16 cellular contexts compared by ENCODE assay signal in genomic region chr9:81592890-81593271, GRCh38.
DNase-seq lines count a peak whose midpoint lies in the region; ATAC-seq, FAIRE-seq and TF ChIP-seq lines count a peak whose summit lies in the region.
"Had no signal": no experiment of that assay in that cellular context is flagged by ENCODE, and none has a peak within 500 bp of the region (broad histone marks: within the 10 kb centered on the region; RNA-seq: fewer than 3 reads in every experiment).

No MANE protein-coding gene starts in this region.

- H3K4me2 ChIP-seq in BLaER1 = peak overlapping the region; percentile 69

- H3K4me1 ChIP-seq in BLaER1 (peaks cover 64% of the 10 kb centered on the region), kidney (ENCODE audit: control insufficient read depth in 1 of 2, insufficient read depth in 1 of 2, low read depth in 1 of 2, low read length in 2 of 2) (peaks cover 0 to 5% of the 10 kb centered on the region in 2 donors), psoas muscle (peaks cover 13% of the 10 kb centered on the region)

- ATAC-seq in psoas muscle = peak in 3 of 4 donors; percentile 60 to 72 (median 71)
- ATAC-seq in activated CD8-positive, alpha-beta memory T cell treated with anti-CD3 and anti-CD28 coated beads, Interleukin-2, amount 10 ng/mL, durations not matched to agents 7 days and 5 days = no peak
- ATAC-seq: naive thymus-derived CD8-positive, alpha-beta T cell had no signal

- H3K4me3 Mint-ChIP-seq in activated CD8-positive, alpha-beta memory T cell treated with anti-CD3 and anti-CD28 coated beads, Interleukin-2, amount 10 ng/mL, durations not matched to agents 7 days and 5 days = no peak overlapping the region
- H3K4me3 Mint-ChIP-seq: activated naive CD8-positive, alpha-beta T cell; naive thymus-derived CD8-positive, alpha-beta T cell had no signal

- POLR2A ChIA-PET in RWPE1 (lab: Yijun Ruan, JAX; ENCODE audit: low non-redundant PET) = no interaction called here

- no peak overlapping the region for H3K9ac ChIP-seq in BLaER1
- no peak overlapping the region for H3K9ac ChIP-seq in kidney (ENCODE audit: low read length in 2 of 2)

- H4K20me1 ChIP-seq in BLaER1 = peaks cover 28% of the 10 kb centered on the region; the same call in 1 of the 2 replicates

- no peak for FAIRE-seq in kidney (lab: Jason Lieb, UNC)
- FAIRE-seq: H54 had no signal

- peaks cover 7% of the 10 kb centered on the region for H3K9me3 Mint-ChIP-seq in activated CD8-positive, alpha-beta memory T cell treated with anti-CD3 and anti-CD28 coated beads, Interleukin-2, amount 10 ng/mL, durations not matched to agents 7 days and 5 days (ENCODE audit: low read depth)
- H3K9me3 Mint-ChIP-seq: naive thymus-derived CD8-positive, alpha-beta T cell had no signal

- H3K36me3 ChIP-seq in BLaER1 (peaks cover 61% of the 10 kb centered on the region), brain microvascular endothelial cell (replicated peaks) (no peaks in the 10 kb centered on the region), kidney (ENCODE audit: control insufficient read depth in 1 of 2, insufficient read depth in 2 of 2, low read length in 2 of 2) (peaks cover 0 to 2% of the 10 kb centered on the region in 2 donors), psoas muscle (ENCODE audit: insufficient read depth in 1 of 2, low read depth in 1 of 2) (peaks cover 7 to 48% of the 10 kb centered on the region in 2 donors)

- H3K4me3 ChIP-seq in BLaER1 (peak overlapping the region; percentile 9; the same call in 1 of the 2 replicates), brain microvascular endothelial cell (ENCODE audit: low read depth, low read length) (no peak overlapping the region), kidney (ENCODE audit: low read length in 2 of 2) (no peak overlapping the region), psoas muscle (no peak overlapping the region)
- H3K4me3 ChIP-seq: upper lobe of left lung had no signal

- H3K27ac ChIP-seq in BLaER1 (peak overlapping the region; percentile 40; the same call in 1 of the 2 replicates), brain microvascular endothelial cell (no peak overlapping the region), kidney (ENCODE audit: low read depth in 2 of 2, low read length in 2 of 2) (no peak overlapping the region), psoas muscle (no peak overlapping the region), RWPE1 (no peak overlapping the region)
- H3K27ac ChIP-seq: upper lobe of left lung had no signal

- 58 to 75% (median 67%) methylated on average over 15 of the region's 15 CpGs for WGBS in psoas muscle, 3 donors

- H3K27ac Mint-ChIP-seq in activated CD8-positive, alpha-beta memory T cell treated with anti-CD3 and anti-CD28 coated beads, Interleukin-2, amount 10 ng/mL, durations not matched to agents 7 days and 5 days = no peak overlapping the region
- H3K27ac Mint-ChIP-seq: activated naive CD8-positive, alpha-beta T cell; naive thymus-derived CD8-positive, alpha-beta T cell had no signal

- DNase-seq in brain microvascular endothelial cell = no peak
- DNase-seq in kidney = peak; percentile 87
- DNase-seq in psoas muscle = peak; percentile 43 to 73
- no peak for DNase-seq in RWPE1 (ENCODE audit: low spot score)
- no peak for DNase-seq in SKM-1 treated with dmso at 0.1 percent for 144 hours (lab: John Stamatoyannopoulos, UW; ENCODE audit: unreplicated experiment)
- DNase-seq in NCI-H1436 (lab: John Stamatoyannopoulos, UW) = no peak
- no peak for DNase-seq in activated CD8-positive, alpha-beta memory T cell treated with anti-CD3 and anti-CD28 coated beads, Interleukin-2, amount 10 ng/mL, durations not matched to agents 7 days and 5 days
- DNase-seq: cerebellar nuclear complex; DMS 273 treated with DMSO at 0.1 percent for 48 hours; naive thymus-derived CD8-positive, alpha-beta T cell; NCI-H1048; NCI-H510A treated with DMSO at 0.1 percent for 48 hours had no signal

- in situ Hi-C loops in brain microvascular endothelial cell (cut with HindIII; ENCODE audit: low pct_ligation_motif_present, low sequenced_read_pairs) = no loop called here

- TF ChIP-seq CTCF in brain microvascular endothelial cell (IDR thresholded peaks at IDR 0.05; ENCODE audit: low read depth, low read length, missing control alignments) (peak; percentile 1), kidney (IDR thresholded peaks at IDR 0.05; ENCODE audit: borderline replicate concordance, extremely low read depth, insufficient read depth) (no peak), psoas muscle (IDR thresholded peaks at IDR 0.05) (no peak), RWPE1 (conservative IDR thresholded peaks at IDR 0.05; ENCODE audit: low read depth) (no peak)

- intact Hi-C loops in kidney (cut with DNase I) (no loop called here), psoas muscle (cut with DNase I) (loop anchor here (10.0 kb wide), 2 partner anchors 48 to 92 kb away; partner anchors contain the start of gene TLE1 (in 1 of the 2))

- CTCF ChIA-PET in RWPE1 (lab: Yijun Ruan, JAX) = interaction anchor here (0.9 kb wide), 1 partner anchor 70 kb away, joined by 3 read pairs; no protein-coding TSS in a partner anchor
- CTCF ChIA-PET in activated CD8-positive, alpha-beta memory T cell treated with anti-CD3 and anti-CD28 coated beads, Interleukin-2, amount 10 ng/mL, durations not matched to agents 7 days and 5 days (lab: Charles Lee) = no interaction called here

- no peaks in the 10 kb centered on the region for H3K36me3 Mint-ChIP-seq in activated CD8-positive, alpha-beta memory T cell treated with anti-CD3 and anti-CD28 coated beads, Interleukin-2, amount 10 ng/mL, durations not matched to agents 7 days and 5 days

- H3K27me3 Mint-ChIP-seq in activated CD8-positive, alpha-beta memory T cell treated with anti-CD3 and anti-CD28 coated beads, Interleukin-2, amount 10 ng/mL, durations not matched to agents 7 days and 5 days = no peaks in the 10 kb centered on the region

- no peaks in the 10 kb centered on the region for H3K4me1 Mint-ChIP-seq in activated CD8-positive, alpha-beta memory T cell treated with anti-CD3 and anti-CD28 coated beads, Interleukin-2, amount 10 ng/mL, durations not matched to agents 7 days and 5 days

- no peaks in the 10 kb centered on the region for H3K9me3 ChIP-seq in BLaER1
- H3K9me3 ChIP-seq in kidney (ENCODE audit: control insufficient read depth in 1 of 2, low read length in 2 of 2) = no peaks in the 10 kb centered on the region
- H3K9me3 ChIP-seq in psoas muscle = no peaks in the 10 kb centered on the region
- H3K9me3 ChIP-seq: upper lobe of left lung had no signal

- H3K27me3 ChIP-seq in BLaER1 (no peaks in the 10 kb centered on the region), brain microvascular endothelial cell (replicated peaks) (no peaks in the 10 kb centered on the region), psoas muscle (ENCODE audit: insufficient read depth in 3 of 3, low read length in 2 of 3) (no peaks in the 10 kb centered on the region)
- H3K27me3 ChIP-seq: upper lobe of left lung had no signal

Comparison
In these comparisons a context has a peak if more than half of its experiments do, and no peak if none do; other contexts are left out.
1. DNase-seq: peak in kidney (single experiment) and psoas muscle (2 of 2); none in brain microvascular endothelial cell (single experiment), RWPE1 (single experiment), SKM-1 treated with dmso at 0.1 percent for 144 hours (single experiment), NCI-H1436 (single experiment) and activated CD8-positive, alpha-beta memory T cell treated with anti-CD3 and anti-CD28 coated beads, Interleukin-2, amount 10 ng/mL, durations not matched to agents 7 days and 5 days (single experiment).